In the genomic region with DNA sequence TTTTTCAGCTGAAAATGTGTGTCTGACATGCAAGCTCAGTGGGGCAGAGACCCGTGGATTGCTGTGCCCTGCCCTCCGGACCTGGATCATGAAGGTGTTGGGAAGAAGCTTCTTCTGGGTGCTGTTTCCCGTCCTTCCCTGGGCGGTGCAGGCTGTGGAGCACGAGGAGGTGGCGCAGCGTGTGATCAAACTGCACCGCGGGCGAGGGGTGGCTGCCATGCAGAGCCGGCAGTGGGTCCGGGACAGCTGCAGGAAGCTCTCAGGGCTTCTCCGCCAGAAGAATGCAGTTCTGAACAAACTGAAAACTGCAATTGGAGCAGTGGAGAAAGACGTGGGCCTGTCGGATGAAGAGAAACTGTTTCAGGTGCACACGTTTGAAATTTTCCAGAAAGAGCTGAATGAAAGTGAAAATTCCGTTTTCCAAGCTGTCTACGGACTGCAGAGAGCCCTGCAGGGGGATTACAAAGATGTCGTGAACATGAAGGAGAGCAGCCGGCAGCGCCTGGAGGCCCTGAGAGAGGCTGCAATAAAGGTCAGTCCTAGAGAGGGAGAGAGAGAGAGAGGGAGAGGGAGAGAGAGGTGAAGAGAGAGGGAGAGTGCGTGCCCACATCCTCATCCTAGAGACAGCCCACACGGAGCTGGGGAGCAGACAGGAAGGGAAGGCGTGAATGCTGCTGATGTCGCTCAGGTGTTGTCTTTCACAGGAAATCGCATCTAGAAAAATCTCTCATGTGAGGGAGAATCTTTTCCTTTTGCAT, we compare ENCODE assay signal across 2 cellular contexts.
TF ChIP-seq lines count a peak whose summit lies in the region.

No MANE protein-coding gene starts in this region.

TF ChIP-seq in GM12878, 131 proteins besides CTCF, POLR2A, EP300 and RAD21:
- TF ChIP-seq, protein P1, sequence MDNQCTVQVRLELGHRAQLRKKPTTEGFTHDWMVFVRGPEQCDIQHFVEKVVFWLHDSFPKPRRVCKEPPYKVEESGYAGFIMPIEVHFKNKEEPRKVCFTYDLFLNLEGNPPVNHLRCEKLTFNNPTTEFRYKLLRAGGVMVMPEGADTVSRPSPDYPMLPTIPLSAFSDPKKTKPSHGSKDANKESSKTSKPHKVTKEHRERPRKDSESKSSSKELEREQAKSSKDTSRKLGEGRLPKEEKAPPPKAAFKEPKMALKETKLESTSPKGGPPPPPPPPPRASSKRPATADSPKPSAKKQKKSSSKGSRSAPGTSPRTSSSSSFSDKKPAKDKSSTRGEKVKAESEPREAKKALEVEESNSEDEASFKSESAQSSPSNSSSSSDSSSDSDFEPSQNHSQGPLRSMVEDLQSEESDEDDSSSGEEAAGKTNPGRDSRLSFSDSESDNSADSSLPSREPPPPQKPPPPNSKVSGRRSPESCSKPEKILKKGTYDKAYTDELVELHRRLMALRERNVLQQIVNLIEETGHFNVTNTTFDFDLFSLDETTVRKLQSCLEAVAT (IDR thresholded peaks at IDR 0.05), result peak; percentile 73; the same call in 1 of the 2 replicates
- TF ChIP-seq KAT2A (conservative IDR thresholded peaks at IDR 0.05; ENCODE audit: control insufficient read depth, low read depth, low read length), result no peak
- TF ChIP-seq SPI1 (IDR thresholded peaks at IDR 0.05; ENCODE audit: borderline replicate concordance, insufficient read depth, low read depth, low read length), result no peak
- no peak for TF ChIP-seq IKZF1 (conservative IDR thresholded peaks at IDR 0.05)
- TF ChIP-seq, protein P2, sequence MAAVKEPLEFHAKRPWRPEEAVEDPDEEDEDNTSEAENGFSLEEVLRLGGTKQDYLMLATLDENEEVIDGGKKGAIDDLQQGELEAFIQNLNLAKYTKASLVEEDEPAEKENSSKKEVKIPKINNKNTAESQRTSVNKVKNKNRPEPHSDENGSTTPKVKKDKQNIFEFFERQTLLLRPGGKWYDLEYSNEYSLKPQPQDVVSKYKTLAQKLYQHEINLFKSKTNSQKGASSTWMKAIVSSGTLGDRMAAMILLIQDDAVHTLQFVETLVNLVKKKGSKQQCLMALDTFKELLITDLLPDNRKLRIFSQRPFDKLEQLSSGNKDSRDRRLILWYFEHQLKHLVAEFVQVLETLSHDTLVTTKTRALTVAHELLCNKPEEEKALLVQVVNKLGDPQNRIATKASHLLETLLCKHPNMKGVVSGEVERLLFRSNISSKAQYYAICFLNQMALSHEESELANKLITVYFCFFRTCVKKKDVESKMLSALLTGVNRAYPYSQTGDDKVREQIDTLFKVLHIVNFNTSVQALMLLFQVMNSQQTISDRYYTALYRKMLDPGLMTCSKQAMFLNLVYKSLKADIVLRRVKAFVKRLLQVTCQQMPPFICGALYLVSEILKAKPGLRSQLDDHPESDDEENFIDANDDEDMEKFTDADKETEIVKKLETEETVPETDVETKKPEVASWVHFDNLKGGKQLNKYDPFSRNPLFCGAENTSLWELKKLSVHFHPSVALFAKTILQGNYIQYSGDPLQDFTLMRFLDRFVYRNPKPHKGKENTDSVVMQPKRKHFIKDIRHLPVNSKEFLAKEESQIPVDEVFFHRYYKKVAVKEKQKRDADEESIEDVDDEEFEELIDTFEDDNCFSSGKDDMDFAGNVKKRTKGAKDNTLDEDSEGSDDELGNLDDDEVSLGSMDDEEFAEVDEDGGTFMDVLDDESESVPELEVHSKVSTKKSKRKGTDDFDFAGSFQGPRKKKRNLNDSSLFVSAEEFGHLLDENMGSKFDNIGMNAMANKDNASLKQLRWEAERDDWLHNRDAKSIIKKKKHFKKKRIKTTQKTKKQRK (IDR thresholded peaks at IDR 0.05; ENCODE audit: low read depth, low read length), result no peak
- no peak for TF ChIP-seq NFXL1 (IDR thresholded peaks at IDR 0.05; ENCODE audit: borderline replicate concordance)

TF ChIP-seq in SK-N-SH treated with all-trans-retinoic acid at 6 μM for 48 hours, 23 proteins besides CTCF, POLR2A, EP300 and RAD21 (continued from another document):
- TF ChIP-seq ZNF70 (CRISPR knock-in tag; IDR thresholded peaks at IDR 0.05) (no peak), ZFP30 (CRISPR knock-in tag; IDR thresholded peaks at IDR 0.05) (no peak), CSDC2 (CRISPR knock-in tag; IDR thresholded peaks at IDR 0.05) (no peak), OSR1 (CRISPR knock-in tag; IDR thresholded peaks at IDR 0.05) (no peak), ARNTL (CRISPR knock-in tag; IDR thresholded peaks at IDR 0.05; ENCODE audit: borderline replicate concordance, low read depth) (no peak), ZFP3 (CRISPR knock-in tag; IDR thresholded peaks at IDR 0.05) (no peak), ESRRG (CRISPR knock-in tag; IDR thresholded peaks at IDR 0.05) (no peak), TOX (CRISPR knock-in tag; IDR thresholded peaks at IDR 0.05; ENCODE audit: borderline replicate concordance) (no peak), SNAI2 (CRISPR knock-in tag; IDR thresholded peaks at IDR 0.05) (no peak), PPARA (CRISPR knock-in tag; IDR thresholded peaks at IDR 0.05; ENCODE audit: borderline replicate concordance) (no peak), GLIS3 (CRISPR knock-in tag; IDR thresholded peaks at IDR 0.05) (no peak), RARB (CRISPR knock-in tag; IDR thresholded peaks at IDR 0.05) (no peak), ZNF8 (CRISPR knock-in tag; IDR thresholded peaks at IDR 0.05) (no peak)
- TF ChIP-seq, protein P3, sequence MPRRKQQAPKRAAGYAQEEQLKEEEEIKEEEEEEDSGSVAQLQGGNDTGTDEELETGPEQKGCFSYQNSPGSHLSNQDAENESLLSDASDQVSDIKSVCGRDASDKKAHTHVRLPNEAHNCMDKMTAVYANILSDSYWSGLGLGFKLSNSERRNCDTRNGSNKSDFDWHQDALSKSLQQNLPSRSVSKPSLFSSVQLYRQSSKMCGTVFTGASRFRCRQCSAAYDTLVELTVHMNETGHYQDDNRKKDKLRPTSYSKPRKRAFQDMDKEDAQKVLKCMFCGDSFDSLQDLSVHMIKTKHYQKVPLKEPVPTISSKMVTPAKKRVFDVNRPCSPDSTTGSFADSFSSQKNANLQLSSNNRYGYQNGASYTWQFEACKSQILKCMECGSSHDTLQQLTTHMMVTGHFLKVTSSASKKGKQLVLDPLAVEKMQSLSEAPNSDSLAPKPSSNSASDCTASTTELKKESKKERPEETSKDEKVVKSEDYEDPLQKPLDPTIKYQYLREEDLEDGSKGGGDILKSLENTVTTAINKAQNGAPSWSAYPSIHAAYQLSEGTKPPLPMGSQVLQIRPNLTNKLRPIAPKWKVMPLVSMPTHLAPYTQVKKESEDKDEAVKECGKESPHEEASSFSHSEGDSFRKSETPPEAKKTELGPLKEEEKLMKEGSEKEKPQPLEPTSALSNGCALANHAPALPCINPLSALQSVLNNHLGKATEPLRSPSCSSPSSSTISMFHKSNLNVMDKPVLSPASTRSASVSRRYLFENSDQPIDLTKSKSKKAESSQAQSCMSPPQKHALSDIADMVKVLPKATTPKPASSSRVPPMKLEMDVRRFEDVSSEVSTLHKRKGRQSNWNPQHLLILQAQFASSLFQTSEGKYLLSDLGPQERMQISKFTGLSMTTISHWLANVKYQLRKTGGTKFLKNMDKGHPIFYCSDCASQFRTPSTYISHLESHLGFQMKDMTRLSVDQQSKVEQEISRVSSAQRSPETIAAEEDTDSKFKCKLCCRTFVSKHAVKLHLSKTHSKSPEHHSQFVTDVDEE (CRISPR knock-in tag; IDR thresholded peaks at IDR 0.05), result no peak
- TF ChIP-seq, protein P4, sequence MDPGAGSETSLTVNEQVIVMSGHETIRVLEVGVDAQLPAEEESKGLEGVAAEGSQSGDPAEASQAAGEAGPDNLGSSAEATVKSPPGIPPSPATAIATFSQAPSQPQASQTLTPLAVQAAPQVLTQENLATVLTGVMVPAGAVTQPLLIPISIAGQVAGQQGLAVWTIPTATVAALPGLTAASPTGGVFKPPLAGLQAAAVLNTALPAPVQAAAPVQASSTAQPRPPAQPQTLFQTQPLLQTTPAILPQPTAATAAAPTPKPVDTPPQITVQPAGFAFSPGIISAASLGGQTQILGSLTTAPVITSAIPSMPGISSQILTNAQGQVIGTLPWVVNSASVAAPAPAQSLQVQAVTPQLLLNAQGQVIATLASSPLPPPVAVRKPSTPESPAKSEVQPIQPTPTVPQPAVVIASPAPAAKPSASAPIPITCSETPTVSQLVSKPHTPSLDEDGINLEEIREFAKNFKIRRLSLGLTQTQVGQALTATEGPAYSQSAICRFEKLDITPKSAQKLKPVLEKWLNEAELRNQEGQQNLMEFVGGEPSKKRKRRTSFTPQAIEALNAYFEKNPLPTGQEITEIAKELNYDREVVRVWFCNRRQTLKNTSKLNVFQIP (CRISPR knock-in tag; IDR thresholded peaks at IDR 0.05; ENCODE audit: borderline replicate concordance, low read depth), result no peak
- TF ChIP-seq, protein P5, sequence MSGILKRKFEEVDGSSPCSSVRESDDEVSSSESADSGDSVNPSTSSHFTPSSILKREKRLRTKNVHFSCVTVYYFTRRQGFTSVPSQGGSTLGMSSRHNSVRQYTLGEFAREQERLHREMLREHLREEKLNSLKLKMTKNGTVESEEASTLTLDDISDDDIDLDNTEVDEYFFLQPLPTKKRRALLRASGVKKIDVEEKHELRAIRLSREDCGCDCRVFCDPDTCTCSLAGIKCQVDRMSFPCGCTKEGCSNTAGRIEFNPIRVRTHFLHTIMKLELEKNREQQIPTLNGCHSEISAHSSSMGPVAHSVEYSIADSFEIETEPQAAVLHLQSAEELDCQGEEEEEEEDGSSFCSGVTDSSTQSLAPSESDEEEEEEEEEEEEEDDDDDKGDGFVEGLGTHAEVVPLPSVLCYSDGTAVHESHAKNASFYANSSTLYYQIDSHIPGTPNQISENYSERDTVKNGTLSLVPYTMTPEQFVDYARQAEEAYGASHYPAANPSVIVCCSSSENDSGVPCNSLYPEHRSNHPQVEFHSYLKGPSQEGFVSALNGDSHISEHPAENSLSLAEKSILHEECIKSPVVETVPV (CRISPR knock-in tag; IDR thresholded peaks at IDR 0.05), result no peak
- TF ChIP-seq, protein P6, sequence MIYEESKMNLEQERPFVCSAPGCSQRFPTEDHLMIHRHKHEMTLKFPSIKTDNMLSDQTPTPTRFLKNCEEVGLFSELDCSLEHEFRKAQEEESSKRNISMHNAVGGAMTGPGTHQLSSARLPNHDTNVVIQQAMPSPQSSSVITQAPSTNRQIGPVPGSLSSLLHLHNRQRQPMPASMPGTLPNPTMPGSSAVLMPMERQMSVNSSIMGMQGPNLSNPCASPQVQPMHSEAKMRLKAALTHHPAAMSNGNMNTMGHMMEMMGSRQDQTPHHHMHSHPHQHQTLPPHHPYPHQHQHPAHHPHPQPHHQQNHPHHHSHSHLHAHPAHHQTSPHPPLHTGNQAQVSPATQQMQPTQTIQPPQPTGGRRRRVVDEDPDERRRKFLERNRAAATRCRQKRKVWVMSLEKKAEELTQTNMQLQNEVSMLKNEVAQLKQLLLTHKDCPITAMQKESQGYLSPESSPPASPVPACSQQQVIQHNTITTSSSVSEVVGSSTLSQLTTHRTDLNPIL (CRISPR knock-in tag; IDR thresholded peaks at IDR 0.05; ENCODE audit: low read depth), result no peak
TF ChIP-seq in SK-N-SH treated with all-trans-retinoic acid at 6 μM for 48 hours: peak in this region for 0.
